In genomic region chr16:53668869-53669268, GRCh38 we compare ENCODE assay signal across 13 cellular contexts. TPM values are rescaled to one million over a fixed set of nuclear protein-coding genes. Genes with fewer than 3 reads are reported as not detected.
DNase-seq lines count a peak whose midpoint lies in the region; TF ChIP-seq lines count a peak whose summit lies in the region.
"Had no signal": no experiment of that assay in that cellular context is flagged by ENCODE, and none has a peak within 500 bp of the region (broad histone marks: within the 10 kb centered on the region; RNA-seq: fewer than 3 reads in every experiment).

No MANE protein-coding gene starts in this region.

- DNase-seq in LHCN-M2 (ENCODE audit: low read depth) (peak; percentile 41), cardiac fibroblast (ENCODE audit: low read depth in 2 of 2) (peak; percentile 37), fibroblast of villous mesenchyme (ENCODE audit: low read depth) (peak; percentile 19), putamen (ENCODE audit: low spot score) (no peak), NCI-H1417 treated with DMSO at 0.1 percent for 48 hours (lab: John Stamatoyannopoulos, UW) (no peak), mucosa of gallbladder (ENCODE audit: low spot score) (no peak), GM20000 (ENCODE audit: low spot score) (no peak)
- DNase-seq: CD8-positive, alpha-beta T cell; COR-L47; DND-41; GDM1; H7 had no signal

- H3K4me3 ChIP-seq in cardiac fibroblast (replicated peaks in 1 of 2; ENCODE audit: low read depth in 2 of 2, low read length in 2 of 2) = no peak overlapping the region
- no peak overlapping the region for H3K4me3 ChIP-seq in fibroblast of villous mesenchyme (ENCODE audit: low read depth, low read length)
- H3K4me3 ChIP-seq: GM23338 had no signal

- TF ChIP-seq CTCF in cardiac fibroblast (IDR thresholded peaks at IDR 0.05; ENCODE audit: low read depth, low read length) (no peak), fibroblast of villous mesenchyme (IDR thresholded peaks at IDR 0.05; ENCODE audit: insufficient read depth, low read depth, low read length) (no peak), GM20000 (IDR thresholded peaks at IDR 0.05; ENCODE audit: extremely low read depth, missing control alignments) (no peak)

RNA-seq across cellular contexts. Expression of gene RPGRIP1L, which starts 34.8 kb away (rescaled TPM):
- total RNA-seq in LHCN-M2 (2014; rRNA removed) = 15.6 and 22.3 TPM in 2 replicates
- 7.3 TPM for polyA plus RNA-seq in LHCN-M2 (2012)
- total RNA-seq in fibroblast of villous mesenchyme = 12.6 and 22.0 TPM in 2 replicates
- total RNA-seq in mucosa of gallbladder = 6.9 TPM

RNA-seq across cellular contexts. Expression of gene FTO, which starts 35.1 kb away (rescaled TPM):
- total RNA-seq in LHCN-M2 (2014; rRNA removed) (118 and 120 TPM in 2 replicates), fibroblast of villous mesenchyme (101 and 157 TPM in 2 replicates), mucosa of gallbladder (79.2 TPM)
- 63.1 TPM for polyA plus RNA-seq in LHCN-M2 (2012)

Comparison
In these comparisons a context has a peak if more than half of its experiments do, and no peak if none do; other contexts are left out.
1. DNase-seq: peak in LHCN-M2 (single experiment), cardiac fibroblast (2 of 2) and fibroblast of villous mesenchyme (single experiment); none in putamen (single experiment), NCI-H1417 treated with DMSO at 0.1 percent for 48 hours (single experiment), mucosa of gallbladder (single experiment) and GM20000 (single experiment).